ENCODE assay signal across 8 cellular contexts in the genomic region with DNA sequence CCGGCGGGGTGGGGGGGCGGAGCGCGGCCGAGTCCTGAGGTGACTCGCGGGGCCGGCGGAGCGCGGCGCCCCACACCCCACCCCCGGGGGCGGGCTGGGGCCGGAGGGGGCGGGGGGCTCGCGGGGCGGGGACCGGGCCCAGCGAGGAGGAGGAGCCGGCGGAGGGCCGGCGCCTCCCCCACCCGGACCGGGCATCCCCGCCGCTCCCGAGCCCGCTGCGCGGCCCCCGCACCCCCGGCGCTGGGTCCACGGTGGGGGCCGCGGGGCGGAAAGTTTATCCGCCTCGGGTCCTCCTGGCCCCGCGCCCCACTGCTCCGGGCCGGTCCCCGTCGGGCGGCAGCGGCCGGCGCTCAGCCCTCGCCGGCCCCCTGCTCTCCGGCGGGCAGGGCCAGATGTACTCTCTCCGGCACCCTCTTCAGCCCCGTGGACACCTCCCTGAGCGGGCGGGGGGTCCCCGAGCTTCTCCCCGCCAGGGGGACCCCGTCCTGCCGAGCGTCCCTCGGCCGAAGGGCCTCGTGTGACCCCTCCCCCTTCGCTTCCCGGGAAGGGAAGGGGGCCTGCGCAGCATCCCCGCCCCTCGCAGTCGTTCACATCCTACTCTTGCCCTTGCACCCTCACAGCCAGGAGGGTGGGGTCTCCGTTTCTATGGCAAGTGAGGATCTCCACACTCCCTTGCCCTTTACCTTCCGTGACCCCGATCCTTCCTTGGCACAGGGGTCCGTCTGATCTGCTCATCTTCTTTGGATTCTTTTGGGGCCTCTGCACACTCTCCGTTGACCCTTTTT. TPM values are rescaled to one million over a fixed set of nuclear protein-coding genes. Genes with fewer than 3 reads are reported as not detected.
A peak's percentile ranks its signal among the peaks of the same experiment; 100 is the strongest.
DNase-seq lines count a peak whose midpoint lies in the region; ATAC-seq and TF ChIP-seq lines count a peak whose summit lies in the region.

No MANE protein-coding gene starts in this region.

- H3K36me3 ChIP-seq in CD8-positive, alpha-beta T cell (ENCODE audit: insufficient read depth, low read length): no peaks in the 10 kb centered on the region
- no peaks in the 10 kb centered on the region for H3K36me3 ChIP-seq in brain microvascular endothelial cell (replicated peaks)
- peaks cover 2% of the 10 kb centered on the region; the same call in 1 of the 2 replicates for H3K36me3 ChIP-seq in iPS-20b (ENCODE audit: insufficient read depth, low read depth, low read length)

- H3K27ac Mint-ChIP-seq in CD8-positive, alpha-beta T cell: peak overlapping the region; percentile 95

- no peaks in the 10 kb centered on the region for H3K27me3 Mint-ChIP-seq in CD8-positive, alpha-beta T cell (ENCODE audit: low read depth)

- peaks cover 52% of the 10 kb centered on the region for H3K4me1 Mint-ChIP-seq in CD8-positive, alpha-beta T cell (ENCODE audit: low read depth)

- CTCF ChIA-PET in CD8-positive, alpha-beta T cell (lab: Charles Lee): interaction anchor here (1.0 kb wide), 1 partner anchor 102 kb away, joined by 3 read pairs; no protein-coding TSS in a partner anchor
- CTCF ChIA-PET in HEK293T (lab: Yijun Ruan, JAX): no interaction called here

- TF ChIP-seq CTCF in CD8-positive, alpha-beta T cell (IDR thresholded peaks at IDR 0.05): no peak
- TF ChIP-seq CTCF in brain microvascular endothelial cell (IDR thresholded peaks at IDR 0.05; ENCODE audit: low read depth, low read length, missing control alignments): peak; percentile 26

- in situ Hi-C loops in brain microvascular endothelial cell (cut with HindIII; ENCODE audit: low pct_ligation_motif_present, low sequenced_read_pairs): no loop called here

- H3K27ac ChIP-seq in CD8-positive, alpha-beta T cell (ENCODE audit: low read depth, low read length): no peak overlapping the region
- H3K27ac ChIP-seq in brain microvascular endothelial cell (peak overlapping the region; percentile 59), iPS-20b (ENCODE audit: low read length) (no peak overlapping the region)

- POLR2A ChIA-PET in CD8-positive, alpha-beta T cell (lab: Charles Lee): interaction anchor here (0.7 to 2.3 kb wide), 2 partner anchors 42 to 59 kb away, joined by 3 to 17 read pairs; no protein-coding TSS in a partner anchor
- POLR2A ChIA-PET in HEK293T (lab: Yijun Ruan, JAX): interaction anchor here (0.8 to 2.3 kb wide), 4 partner anchors 15 to 104 kb away, joined by 3 to 18 read pairs (median 6); no protein-coding TSS in a partner anchor

- H3K9ac ChIP-seq in iPS-20b (ENCODE audit: low read depth, low read length): peak overlapping the region; percentile 85; the same call in 1 of the 2 replicates

- H3K9me3 ChIP-seq in CD8-positive, alpha-beta T cell (ENCODE audit: low read length): no peaks in the 10 kb centered on the region
- no peaks in the 10 kb centered on the region for H3K9me3 ChIP-seq in iPS-20b (ENCODE audit: insufficient read depth, low read depth, low read length)

- ATAC-seq in CD8-positive, alpha-beta T cell: no peak
- ATAC-seq in HG03442 (IDR thresholded peaks at IDR 0.05; ENCODE audit: unreplicated experiment): no peak

- peak overlapping the region; percentile 67 for H3K4me3 ChIP-seq in CD8-positive, alpha-beta T cell (ENCODE audit: low read depth, low read length)
- H3K4me3 ChIP-seq in brain microvascular endothelial cell (ENCODE audit: low read depth, low read length): peak overlapping the region; percentile 66
- peak overlapping the region; percentile 95 for H3K4me3 ChIP-seq in iPS-20b (ENCODE audit: low read length)

- H3K9me3 Mint-ChIP-seq in CD8-positive, alpha-beta T cell: no peaks in the 10 kb centered on the region

- H3K27me3 ChIP-seq in CD8-positive, alpha-beta T cell (ENCODE audit: insufficient read depth, low read length): no peaks in the 10 kb centered on the region
- H3K27me3 ChIP-seq in brain microvascular endothelial cell (replicated peaks) (no peaks in the 10 kb centered on the region), iPS-20b (ENCODE audit: insufficient read depth, low read length) (no peaks in the 10 kb centered on the region)

- H3K36me3 Mint-ChIP-seq in CD8-positive, alpha-beta T cell: peaks cover 12% of the 10 kb centered on the region

- H3K4me3 Mint-ChIP-seq in CD8-positive, alpha-beta T cell: peak overlapping the region; percentile 93

- intact Hi-C loops in CD8-positive, alpha-beta T cell (cut with DNase I, micrococcal nuclease): loop anchor here (1.0 to 10.0 kb wide), 10 partner anchors 85 to 999 kb away; partner anchors contain the start of genes KLHL21 (in 2 of the 2), ACOT7 (in 1 of the 2), DNAJC11 (in 1 of the 2) and NOL9 (in 1 of the 2)

- DNase-seq in CD8-positive, alpha-beta T cell: peak in 6 of 7 experiments; percentile 2 to 32 (median 21)
- DNase-seq in HEK293T (ENCODE audit: extremely low spot score) (peak; percentile 55), T follicular helper cell (ENCODE audit: low read depth) (peak; percentile 29), brain microvascular endothelial cell (no peak), cerebellar nuclear complex (lab: John Stamatoyannopoulos, UW) (no peak)
- peak; percentile 11 to 29 for DNase-seq in stimulated activated CD4-positive, alpha-beta T cell treated with anti-CD3 and anti-CD28 coated beads, Interleukin-12 subunit alpha, Interleukin-12 subunit beta, amount 100 ng/mL, for 24 hours (ENCODE audit: low read depth in 2 of 2)

- H3K4me1 ChIP-seq in CD8-positive, alpha-beta T cell (ENCODE audit: insufficient read depth, low read length): peaks cover 25% of the 10 kb centered on the region
- peaks cover 14% of the 10 kb centered on the region for H3K4me1 ChIP-seq in iPS-20b (ENCODE audit: insufficient read depth, low read length)

TF ChIP-seq in HEK293T, 16 proteins besides CTCF, POLR2A, EP300 and RAD21:
- no peak for TF ChIP-seq ELF4 (IDR thresholded peaks at IDR 0.05)
- peak; percentile 27; the same call in 1 of the 2 replicates for TF ChIP-seq L3MBTL2 (conservative IDR thresholded peaks at IDR 0.05)
- TF ChIP-seq TARDBP (IDR thresholded peaks at IDR 0.05): no peak
- TF ChIP-seq NFRKB (IDR thresholded peaks at IDR 0.05): no peak
- TF ChIP-seq ARNT (IDR thresholded peaks at IDR 0.05): no peak

RNA-seq across cellular contexts. Expression of gene CAMTA1, which starts 0.7 kb away (rescaled TPM):
- 10 to 100 TPM; 43.9 to 46.5 TPM for total RNA-seq in CD8-positive, alpha-beta T cell

Comparison
In these comparisons a context has a peak if more than half of its experiments do, and no peak if none do; other contexts are left out.
1. DNase-seq: peak in CD8-positive, alpha-beta T cell (6 of 7), HEK293T (single experiment), T follicular helper cell (single experiment) and stimulated activated CD4-positive, alpha-beta T cell treated with anti-CD3 and anti-CD28 coated beads, Interleukin-12 subunit alpha, Interleukin-12 subunit beta, amount 100 ng/mL, for 24 hours (2 of 2); none in brain microvascular endothelial cell (single experiment) and cerebellar nuclear complex (0 of 2).
2. Peak in every context shown above with its lines, with median percentiles within 50 percentile points of each other: H3K4me3 ChIP-seq.